ENCODE assay signal across 7 cellular contexts in the genomic region with DNA sequence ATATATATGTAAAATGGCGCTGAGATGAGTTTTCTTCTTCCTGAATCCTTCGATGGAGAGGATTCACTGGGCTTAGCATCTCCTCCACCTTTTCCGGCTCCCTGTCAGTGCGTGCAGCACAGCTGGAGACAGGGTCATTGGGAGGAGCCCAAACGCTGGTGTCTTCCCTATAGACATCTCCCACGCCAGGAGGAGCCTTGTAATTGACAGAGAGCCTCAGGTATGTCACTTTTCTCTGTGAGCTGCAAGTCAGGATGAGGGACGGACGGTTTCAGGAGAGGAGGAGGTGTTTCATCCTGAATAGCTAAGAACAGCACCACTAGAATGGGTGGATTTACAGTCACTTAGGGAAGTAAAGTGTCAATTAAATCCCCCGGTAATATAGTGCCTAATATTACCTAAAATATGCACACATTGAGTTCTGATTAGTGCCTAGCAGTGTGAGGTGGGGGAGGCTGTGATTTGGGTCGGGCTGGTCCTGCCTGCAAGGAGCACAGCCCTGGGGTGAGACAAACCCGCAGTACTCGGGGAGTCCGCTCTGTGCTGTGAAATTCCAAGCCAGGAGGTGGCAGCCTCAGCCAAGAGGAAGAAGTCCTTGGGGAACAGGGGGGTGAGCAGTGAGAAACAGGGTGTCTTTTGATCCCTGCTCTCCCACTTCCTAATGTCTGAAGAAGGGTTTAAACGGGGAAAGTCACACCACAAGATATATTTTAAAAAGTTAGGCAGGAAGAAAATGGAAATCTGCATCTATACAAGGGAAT. TPM values are rescaled to one million over a fixed set of nuclear protein-coding genes. Genes with fewer than 3 reads are reported as not detected.
DNase-seq lines count a peak whose midpoint lies in the region; ATAC-seq and TF ChIP-seq lines count a peak whose summit lies in the region.

No MANE protein-coding gene starts in this region.

- CTCF ChIA-PET in GM10248 (lab: Yijun Ruan, JAX) = interaction anchor here (1.1 kb wide), 1 partner anchor 101 kb away, joined by 6 read pairs; no protein-coding TSS in a partner anchor

- no peaks in the 10 kb centered on the region for H3K27me3 Mint-ChIP-seq in activated T-helper 2 cell treated with anti-CD3 and anti-CD28 coated beads, Interferon-gamma antibody, Interleukin-2, Interleukin-4, amounts not matched to agents 10 μg/mL and 5 μg/mL and 100 μg/mL, durations not matched to agents 14 hours and 24 hours and 36 hours (ENCODE audit: low read depth)

- no peak overlapping the region for H3K4me3 Mint-ChIP-seq in activated T-helper 2 cell treated with anti-CD3 and anti-CD28 coated beads, Interferon-gamma antibody, Interleukin-2, Interleukin-4, amounts not matched to agents 10 μg/mL and 5 μg/mL and 100 μg/mL, durations not matched to agents 14 hours and 24 hours and 36 hours (ENCODE audit: low read depth)

- intact Hi-C loops in activated T-helper 2 cell treated with anti-CD3 and anti-CD28 coated beads, Interferon-gamma antibody, Interleukin-2, Interleukin-4, amounts not matched to agents 10 μg/mL and 5 μg/mL and 100 μg/mL, durations not matched to agents 14 hours and 24 hours and 36 hours (cut with micrococcal nuclease) = no loop called here
- intact Hi-C loops in head of caudate nucleus (cut with DNase I) = no loop called here

- POLR2A ChIA-PET in GM10248 (lab: Yijun Ruan, JAX) = no interaction called here

- DNase-seq in GM10248 (ENCODE audit: extremely low spot score) (peak; percentile 49), NAMALWA (ENCODE audit: low spot score) (peak; percentile 15), head of caudate nucleus (peak; percentile 60 to 91 (median 78)), renal cortical epithelial cell (ENCODE audit: low read depth) (peak; percentile 59), NCI-H510A treated with DMSO at 0.1 percent for 48 hours (lab: John Stamatoyannopoulos, UW) (no peak)
- DNase-seq in activated T-helper 2 cell treated with anti-CD3 and anti-CD28 coated beads, Interferon-gamma antibody, Interleukin-2, Interleukin-4, amounts not matched to agents 10 μg/mL and 5 μg/mL and 100 μg/mL, durations not matched to agents 14 hours and 24 hours and 36 hours (ENCODE audit: low spot score) = no peak

- H3K36me3 Mint-ChIP-seq in activated T-helper 2 cell treated with anti-CD3 and anti-CD28 coated beads, Interferon-gamma antibody, Interleukin-2, Interleukin-4, amounts not matched to agents 10 μg/mL and 5 μg/mL and 100 μg/mL, durations not matched to agents 14 hours and 24 hours and 36 hours (ENCODE audit: low read depth) = peaks cover 9% of the 10 kb centered on the region

- peak overlapping the region; percentile 34 for H3K27ac Mint-ChIP-seq in activated T-helper 2 cell treated with anti-CD3 and anti-CD28 coated beads, Interferon-gamma antibody, Interleukin-2, Interleukin-4, amounts not matched to agents 10 μg/mL and 5 μg/mL and 100 μg/mL, durations not matched to agents 14 hours and 24 hours and 36 hours

- peaks cover 7% of the 10 kb centered on the region for H3K4me1 Mint-ChIP-seq in activated T-helper 2 cell treated with anti-CD3 and anti-CD28 coated beads, Interferon-gamma antibody, Interleukin-2, Interleukin-4, amounts not matched to agents 10 μg/mL and 5 μg/mL and 100 μg/mL, durations not matched to agents 14 hours and 24 hours and 36 hours (ENCODE audit: low read depth)

- no peaks in the 10 kb centered on the region for H3K9me3 Mint-ChIP-seq in activated T-helper 2 cell treated with anti-CD3 and anti-CD28 coated beads, Interferon-gamma antibody, Interleukin-2, Interleukin-4, amounts not matched to agents 10 μg/mL and 5 μg/mL and 100 μg/mL, durations not matched to agents 14 hours and 24 hours and 36 hours

- peak; percentile 36 for TF ChIP-seq CTCF in GM10248 (IDR thresholded peaks at IDR 0.05; ENCODE audit: control extremely low read depth, extremely low read depth, low read depth, missing control alignments)

- ATAC-seq in GM18909 (IDR thresholded peaks at IDR 0.05; ENCODE audit: poor library complexity, unreplicated experiment) = no peak

RNA-seq across cellular contexts. Expression of a gene that starts 28.2 kb away (rescaled TPM):
- 19.2 and 19.8 TPM in 2 replicates for total RNA-seq in activated T-helper 2 cell treated with anti-CD3 and anti-CD28 coated beads, Interferon-gamma antibody, Interleukin-2, Interleukin-4, amounts not matched to agents 10 μg/mL and 5 μg/mL and 100 μg/mL, durations not matched to agents 14 hours and 24 hours and 36 hours
- total RNA-seq in renal cortical epithelial cell = 1.9 and 3.5 TPM in 2 replicates

RNA-seq across cellular contexts. Expression of a gene that starts 59.1 kb away (rescaled TPM):
- total RNA-seq in activated T-helper 2 cell treated with anti-CD3 and anti-CD28 coated beads, Interferon-gamma antibody, Interleukin-2, Interleukin-4, amounts not matched to agents 10 μg/mL and 5 μg/mL and 100 μg/mL, durations not matched to agents 14 hours and 24 hours and 36 hours = 57.2 and 58.0 TPM in 2 replicates
- total RNA-seq in renal cortical epithelial cell = 80.2 and 110 TPM in 2 replicates

RNA-seq across cellular contexts. Expression of a gene that starts 59.5 kb away (rescaled TPM):
- total RNA-seq in activated T-helper 2 cell treated with anti-CD3 and anti-CD28 coated beads, Interferon-gamma antibody, Interleukin-2, Interleukin-4, amounts not matched to agents 10 μg/mL and 5 μg/mL and 100 μg/mL, durations not matched to agents 14 hours and 24 hours and 36 hours = 10.4 and 11.6 TPM in 2 replicates
- 6.4 and 8.2 TPM in 2 replicates for total RNA-seq in renal cortical epithelial cell

Comparison
In these comparisons a context has a peak if more than half of its experiments do, and no peak if none do; other contexts are left out.
1. DNase-seq: peak in GM10248 (single experiment), NAMALWA (single experiment), head of caudate nucleus (42 of 42) and renal cortical epithelial cell (single experiment); none in activated T-helper 2 cell treated with anti-CD3 and anti-CD28 coated beads, Interferon-gamma antibody, Interleukin-2, Interleukin-4, amounts not matched to agents 10 μg/mL and 5 μg/mL and 100 μg/mL, durations not matched to agents 14 hours and 24 hours and 36 hours (single experiment) and NCI-H510A treated with DMSO at 0.1 percent for 48 hours (single experiment).